Comparison of ENCODE assay signal across 8 cellular contexts in the genomic region with DNA sequence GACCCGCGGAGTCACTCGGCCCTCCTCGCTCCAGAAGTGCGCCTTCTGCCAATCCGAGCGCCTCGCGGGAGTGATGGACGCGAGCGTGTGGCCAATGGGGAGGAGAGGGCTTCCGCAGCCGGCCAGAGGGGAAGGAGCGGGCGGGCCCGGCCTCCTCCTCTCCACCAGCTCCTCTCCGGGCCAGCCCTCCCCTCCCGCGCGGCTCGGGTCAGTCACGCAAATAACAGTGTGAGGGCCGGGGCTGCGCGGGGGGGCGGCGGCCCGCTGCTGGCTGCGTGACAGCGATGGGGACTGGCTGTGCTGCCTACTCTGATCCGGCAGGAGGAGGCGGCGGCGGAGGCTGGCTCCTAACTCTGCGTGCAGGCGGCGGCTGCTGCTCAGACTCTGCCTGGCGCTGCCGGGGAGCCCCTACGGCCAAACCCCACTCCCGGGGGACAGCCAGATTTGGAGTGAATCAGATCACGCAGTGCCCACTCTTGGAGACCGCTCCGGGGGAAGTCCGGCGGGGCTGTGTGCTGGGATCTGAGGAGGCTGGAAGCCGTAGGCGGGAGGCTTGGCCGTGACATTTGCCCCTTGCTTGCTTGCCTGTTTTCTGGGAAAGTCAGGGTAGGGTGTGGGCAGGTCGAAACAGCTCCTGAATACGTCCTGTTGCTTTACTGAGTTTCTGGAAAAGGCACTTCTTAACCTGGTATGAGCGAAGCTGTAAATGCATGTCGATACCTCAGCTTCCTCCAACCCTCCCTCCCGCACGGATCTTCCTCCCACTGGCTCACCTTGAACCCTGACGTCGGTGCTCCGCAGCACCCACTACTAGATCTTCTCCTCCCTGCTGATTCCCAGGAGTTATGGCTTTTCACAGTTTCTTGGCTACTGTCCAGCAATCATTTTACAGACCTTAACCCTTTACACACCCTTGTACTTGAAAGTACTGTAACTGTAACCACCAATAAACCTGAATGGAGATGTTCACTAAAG.
A peak's percentile ranks its signal among the peaks of the same experiment; 100 is the strongest.
DNase-seq lines count a peak whose midpoint lies in the region; ATAC-seq and TF ChIP-seq lines count a peak whose summit lies in the region.

No MANE protein-coding gene starts in this region.

- peak; percentile 87 for TF ChIP-seq POLR2A in right lobe of liver (IDR thresholded peaks at IDR 0.05)

- intact Hi-C loops in A673 (cut with micrococcal nuclease; ENCODE audit: unreplicated experiment), result loop anchor here (2.0 kb wide), 1 partner anchor 99 kb away; the partner anchor contains the start of gene SERTAD2
- intact Hi-C loops in right lobe of liver (cut with DNase I), result no loop called here

- DNase-seq in A673 (ENCODE audit: low spot score) (peak; percentile 71), GM12865 (ENCODE audit: low read depth) (no peak), MM.1S (peak; percentile 23), T-cell (peak in 11 of 34 experiments; percentile 4 to 93 (median 13)), dermis blood vessel endothelial cell (peak; percentile 99), right lobe of liver (peak; percentile 59 to 72 (median 66)), stromal cell of bone marrow (ENCODE audit: low read depth) (peak; percentile 99)

- TF ChIP-seq CTCF in A673 (conservative IDR thresholded peaks at IDR 0.05; ENCODE audit: low read depth, low read length), result peak; percentile 18; the same call in 1 of the 2 replicates
- TF ChIP-seq CTCF in GM12865 (IDR thresholded peaks at IDR 0.05; ENCODE audit: insufficient read depth, low read depth, low read length, missing control alignments), result peak; percentile 14
- TF ChIP-seq CTCF in HEK293 (tag by site-specific recombination; IDR thresholded peaks at IDR 0.05), result peak; percentile 61
- peak; percentile 21 for TF ChIP-seq CTCF in MM.1S (IDR thresholded peaks at IDR 0.05; ENCODE audit: low read length)
- peak; percentile 28 to 59 (median 32) for TF ChIP-seq CTCF in right lobe of liver (IDR thresholded peaks at IDR 0.05)

- H3K9me3 ChIP-seq in A673 (ENCODE audit: low read depth, low read length, poor library complexity, severe bottlenecking) (no peaks in the 10 kb centered on the region), HEK293 (ENCODE audit: control insufficient read depth, insufficient read depth, low read depth, low read length) (no peaks in the 10 kb centered on the region), MM.1S (replicated peaks; ENCODE audit: insufficient read depth, low read length) (no peaks in the 10 kb centered on the region), right lobe of liver (no peaks in the 10 kb centered on the region)

- H3K27ac ChIP-seq in A673 (ENCODE audit: low read depth, low read length, poor library complexity, severe bottlenecking), result peak overlapping the region; percentile 88
- peak overlapping the region; percentile 95 for H3K27ac ChIP-seq in HEK293 (ENCODE audit: extremely low read depth, low read depth, low read length)
- H3K27ac ChIP-seq in MM.1S (ENCODE audit: low read length), result peak overlapping the region; percentile 76; the same call in 1 of the 2 replicates
- peak overlapping the region; percentile 89 to 99 (median 93) for H3K27ac ChIP-seq in right lobe of liver

- BruUV-seq in A673 (replicated peaks; lab: Mats Ljungman, UMichigan), result no TSS peak

- under 1% methylated on average over 15 of the region's 59 CpGs for WGBS in right lobe of liver (ENCODE audit: insufficient coverage, low coverage, low lambda C conversion rate, missing lambda C conversion rate)

- POLR2A ChIA-PET in A673 (lab: Charles Lee; ENCODE audit: low non-redundant PET) (interaction anchor here (0.6 to 0.7 kb wide), 2 partner anchors 8 to 107 kb away, joined by 3 read pairs; no protein-coding TSS in a partner anchor), HEK293 (lab: Yijun Ruan, JAX) (interaction anchor here (0.6 to 7.3 kb wide), 40 partner anchors 9 to 910 kb away, joined by 3 to 177 read pairs (median 5); partner anchors contain the start of genes AFTPH, CEP68, SERTAD2 and UGP2), T-cell (lab: Charles Lee) (interaction anchor here (0.6 to 3.2 kb wide), 18 partner anchors 16 to 654 kb away, joined by 3 to 29 read pairs (median 6); partner anchors contain the start of genes SERTAD2 (in 2 of the 2) and RAB1A (in 1 of the 2))

- no peaks in the 10 kb centered on the region for H3K9me2 ChIP-seq in MM.1S (replicated peaks; ENCODE audit: insufficient read depth, low read length)

- peak overlapping the region; percentile 93 for H3K27ac Mint-ChIP-seq in T-cell

- CTCF ChIA-PET in A673 (lab: Charles Lee), result interaction anchor here (0.6 to 1.0 kb wide), 2 partner anchors 97 to 105 kb away, joined by 4 to 5 read pairs; no protein-coding TSS in a partner anchor
- CTCF ChIA-PET in HEK293 (lab: Yijun Ruan, JAX), result interaction anchor here (0.6 to 2.7 kb wide), 15 partner anchors 10 to 116 kb away, joined by 3 to 14 read pairs (median 4); no protein-coding TSS in a partner anchor
- CTCF ChIA-PET in T-cell (lab: Charles Lee), result interaction anchor here (0.5 to 4.4 kb wide), 27 partner anchors 10 to 421 kb away, joined by 3 to 78 read pairs (median 5); partner anchors contain the start of genes AFTPH (in 1 of the 2) and SERTAD2 (in 1 of the 2)

- peaks cover 20% of the 10 kb centered on the region for H3K79me2 ChIP-seq in MM.1S (ENCODE audit: low read length)

- no peaks in the 10 kb centered on the region for H3K36me3 Mint-ChIP-seq in T-cell

- H3K9ac ChIP-seq in MM.1S (ENCODE audit: low read length), result peak overlapping the region; percentile 92

- H3K4me2 ChIP-seq in MM.1S (ENCODE audit: low read depth, low read length), result peak overlapping the region; percentile 82

- no peaks in the 10 kb centered on the region for H3K9me3 Mint-ChIP-seq in T-cell

- no peaks in the 10 kb centered on the region for H3K27me3 Mint-ChIP-seq in T-cell

- H3K27me3 ChIP-seq in A673 (replicated peaks; ENCODE audit: insufficient read depth, low read depth, low read length, poor library complexity), result no peaks in the 10 kb centered on the region
- H3K27me3 ChIP-seq in MM.1S (replicated peaks; ENCODE audit: insufficient read depth, low read length), result no peaks in the 10 kb centered on the region
- no peaks in the 10 kb centered on the region for H3K27me3 ChIP-seq in right lobe of liver

- peak overlapping the region; percentile 92 for H2AFZ ChIP-seq in MM.1S (ENCODE audit: low read length)

- H3K4me1 ChIP-seq in A673 (ENCODE audit: insufficient read depth, low read length, poor library complexity, severe bottlenecking) (peaks cover 12% of the 10 kb centered on the region), HEK293 (ENCODE audit: control insufficient read depth, insufficient read depth, low read length) (peaks cover 8% of the 10 kb centered on the region), MM.1S (ENCODE audit: low read length) (peaks cover 15% of the 10 kb centered on the region), right lobe of liver (peaks cover 0 to 24% (median 4%) of the 10 kb centered on the region in 4 donors)

- peaks cover 23 to 25% (median 25%) of the 10 kb centered on the region in 3 donors for H3K4me1 Mint-ChIP-seq in T-cell

- H4K20me1 ChIP-seq in MM.1S (ENCODE audit: insufficient read depth, low read length), result no peaks in the 10 kb centered on the region

- peaks cover 33% of the 10 kb centered on the region for H3F3A ChIP-seq in MM.1S (ENCODE audit: insufficient read depth, low read length)

- peak; percentile 44 to 83 (median 48) for ATAC-seq in T-cell (replicated peaks in 1 of 4)
- peak; percentile 84 to 93 (median 87) for ATAC-seq in right lobe of liver

- peak overlapping the region; percentile 87 to 97 (median 97) for H3K4me3 Mint-ChIP-seq in T-cell

- H3K36me3 ChIP-seq in A673 (ENCODE audit: insufficient read depth, low read length, poor library complexity, severe bottlenecking) (no peaks in the 10 kb centered on the region), HEK293 (ENCODE audit: control insufficient read depth in 2 of 2, insufficient read depth in 1 of 2, low read length in 2 of 2) (no peaks in the 10 kb centered on the region), MM.1S (replicated peaks; ENCODE audit: insufficient read depth, low read length) (no peaks in the 10 kb centered on the region), right lobe of liver (no peaks in the 10 kb centered on the region)

- H3K4me3 ChIP-seq in A673 (ENCODE audit: low read depth, low read length, poor library complexity, severe bottlenecking) (peak overlapping the region; percentile 78), GM12865 (ENCODE audit: low read depth, low read length) (peak overlapping the region; percentile 92), HEK293 (ENCODE audit: low read depth, low read length) (peak overlapping the region; percentile 56), MM.1S (ENCODE audit: low read length) (peak overlapping the region; percentile 94), right lobe of liver (peak overlapping the region; percentile 64 to 80 (median 69))

TF ChIP-seq in HEK293, 187 proteins besides CTCF, POLR2A, EP300 and RAD21 (continues in another document):
- TF ChIP-seq ZNF843 (tag by site-specific recombination; IDR thresholded peaks at IDR 0.05) (no peak), ZBTB7A (tag by site-specific recombination; IDR thresholded peaks at IDR 0.05; ENCODE audit: low read depth) (0 out of 2 replicates have a peak, but pooled peaks have one; percentile 14), ZNF169 (tag by site-specific recombination; IDR thresholded peaks at IDR 0.05) (no peak), GLIS1 (tag by site-specific recombination; IDR thresholded peaks at IDR 0.05) (peak; percentile 87), ZSCAN16 (tag by site-specific recombination; IDR thresholded peaks at IDR 0.05) (no peak), ZBTB26 (tag by site-specific recombination; optimal IDR thresholded peaks at IDR 0.05) (peak; percentile 88), ZSCAN5A (tag by site-specific recombination; IDR thresholded peaks at IDR 0.05) (no peak)
